In genomic region chr7:74429153-74429747, GRCh38 we compare ENCODE assay signal across 12 cellular contexts. TPM values are rescaled to one million over a fixed set of nuclear protein-coding genes. Genes with fewer than 3 reads are reported as not detected.
DNase-seq lines count a peak whose midpoint lies in the region; ATAC-seq and TF ChIP-seq lines count a peak whose summit lies in the region.
"Had no signal": no experiment of that assay in that cellular context is flagged by ENCODE, and none has a peak within 500 bp of the region (broad histone marks: within the 10 kb centered on the region; RNA-seq: fewer than 3 reads in every experiment).

No MANE protein-coding gene starts in this region.

- no peak overlapping the region for H3K4me3 Mint-ChIP-seq in activated naive CD8-positive, alpha-beta T cell treated with anti-CD3 and anti-CD28 coated beads, Interleukin-2, amount 50 U/mL, for 24 hours
- H3K4me3 Mint-ChIP-seq: activated T-cell treated with anti-CD3 and anti-CD28 coated beads, Interleukin-2, amount 50 U/mL, for 24 hours had no signal

- H4K20me1 ChIP-seq in BLaER1 treated with 17β-estradiol and CSF1 and Interleukin-3, amounts not matched to agents 10 nM and 100 nM: no peaks in the 10 kb centered on the region

- no peak overlapping the region for H3K27ac Mint-ChIP-seq in activated naive CD8-positive, alpha-beta T cell treated with anti-CD3 and anti-CD28 coated beads, Interleukin-2, amount 50 U/mL, for 24 hours
- H3K27ac Mint-ChIP-seq: activated T-cell treated with anti-CD3 and anti-CD28 coated beads, Interleukin-2, amount 50 U/mL, for 24 hours had no signal

- peak overlapping the region in 10 of 11 experiments; percentile 4 to 63 (median 36); a peak in 16 of 22 replicates for H3K4me2 ChIP-seq in BLaER1 treated with 17β-estradiol and CSF1 and Interleukin-3, amounts not matched to agents 10 nM and 100 nM

- no peaks in the 10 kb centered on the region for H3K36me3 Mint-ChIP-seq in activated naive CD8-positive, alpha-beta T cell treated with anti-CD3 and anti-CD28 coated beads, Interleukin-2, amount 50 U/mL, for 24 hours (ENCODE audit: low read depth)

- no peaks in the 10 kb centered on the region for H3K9me3 Mint-ChIP-seq in activated naive CD8-positive, alpha-beta T cell treated with anti-CD3 and anti-CD28 coated beads, Interleukin-2, amount 50 U/mL, for 24 hours
- H3K9me3 Mint-ChIP-seq: activated T-cell treated with anti-CD3 and anti-CD28 coated beads, Interleukin-2, amount 50 U/mL, for 24 hours had no signal

- no peaks in the 10 kb centered on the region for H3K27me3 ChIP-seq in BLaER1 treated with 17β-estradiol and CSF1 and Interleukin-3, amounts not matched to agents 10 nM and 100 nM
- H3K27me3 ChIP-seq in lung (ENCODE audit: control insufficient read depth, insufficient read depth): no peaks in the 10 kb centered on the region
- H3K27me3 ChIP-seq: colonic mucosa had no signal

- peak overlapping the region in 6 of 11 experiments; percentile 20 to 37 (median 28); a peak in 6 of 22 replicates for H3K27ac ChIP-seq in BLaER1 treated with 17β-estradiol and CSF1 and Interleukin-3, amounts not matched to agents 10 nM and 100 nM
- no peak overlapping the region for H3K27ac ChIP-seq in lung (ENCODE audit: low read depth in 1 of 2, low read length in 1 of 2)
- H3K27ac ChIP-seq: colonic mucosa had no signal

- no peaks in the 10 kb centered on the region for H3K9me3 ChIP-seq in BLaER1 treated with 17β-estradiol and CSF1 and Interleukin-3, amounts not matched to agents 10 nM and 100 nM (replicated peaks in 1 of 11)
- no peaks in the 10 kb centered on the region for H3K9me3 ChIP-seq in lung (ENCODE audit: control insufficient read depth in 2 of 2, insufficient read depth in 1 of 2, low read length in 1 of 2)
- H3K9me3 ChIP-seq: colonic mucosa had no signal

- H3K4me1 ChIP-seq in BLaER1 treated with 17β-estradiol and CSF1 and Interleukin-3, amounts not matched to agents 10 nM and 100 nM: peaks cover 3 to 27% (median 21%) of the 10 kb centered on the region in 10 experiments; a peak in 18 of 20 replicates
- peaks cover 0 to 4% of the 10 kb centered on the region in 2 donors for H3K4me1 ChIP-seq in lung (ENCODE audit: control insufficient read depth in 2 of 2, insufficient read depth in 2 of 2, low read length in 2 of 2)
- H3K4me1 ChIP-seq: colonic mucosa had no signal

- ATAC-seq in lung (ENCODE audit: insufficient read depth, low FRiP score): peak; percentile 19
- ATAC-seq in GM18520 (IDR thresholded peaks at IDR 0.05; ENCODE audit: unreplicated experiment): no peak
- ATAC-seq in HG03280 (IDR thresholded peaks at IDR 0.05; ENCODE audit: unreplicated experiment): no peak
- ATAC-seq in activated naive CD8-positive, alpha-beta T cell treated with anti-CD3 and anti-CD28 coated beads, Interleukin-2, amount 50 U/mL, for 24 hours: no peak
- ATAC-seq: HepG2 had no signal

- no peak overlapping the region for H3K4me3 ChIP-seq in BLaER1 treated with 17β-estradiol and CSF1 and Interleukin-3, amounts not matched to agents 10 nM and 100 nM
- H3K4me3 ChIP-seq in cardiac fibroblast (replicated peaks in 1 of 2; ENCODE audit: low read depth in 2 of 2, low read length in 2 of 2): no peak overlapping the region
- H3K4me3 ChIP-seq in lung: no peak overlapping the region
- H3K4me3 ChIP-seq: colonic mucosa had no signal

- peaks cover 2% of the 10 kb centered on the region for H3K27me3 Mint-ChIP-seq in activated naive CD8-positive, alpha-beta T cell treated with anti-CD3 and anti-CD28 coated beads, Interleukin-2, amount 50 U/mL, for 24 hours
- H3K27me3 Mint-ChIP-seq: activated T-cell treated with anti-CD3 and anti-CD28 coated beads, Interleukin-2, amount 50 U/mL, for 24 hours had no signal

- no peak for TF ChIP-seq CTCF in cardiac fibroblast (IDR thresholded peaks at IDR 0.05; ENCODE audit: low read depth, low read length)
- TF ChIP-seq CTCF in lung (IDR thresholded peaks at IDR 0.05; ENCODE audit: control extremely low read depth, extremely low read depth): no peak

- H3K36me3 ChIP-seq in BLaER1 treated with 17β-estradiol and CSF1 and Interleukin-3, amounts not matched to agents 10 nM and 100 nM: no peaks in the 10 kb centered on the region
- H3K36me3 ChIP-seq in lung (ENCODE audit: control insufficient read depth in 2 of 2, insufficient read depth in 2 of 2, low read length in 2 of 2): no peaks in the 10 kb centered on the region
- H3K36me3 ChIP-seq: colonic mucosa had no signal

- no peaks in the 10 kb centered on the region for H3K4me1 Mint-ChIP-seq in activated naive CD8-positive, alpha-beta T cell treated with anti-CD3 and anti-CD28 coated beads, Interleukin-2, amount 50 U/mL, for 24 hours

- WGBS in lung, 2 donors: 55 to 69% methylated on average over 17 of the region's 17 CpGs

- peak overlapping the region in 5 of 11 experiments; percentile 2 to 39 (median 27); a peak in 5 of 22 replicates for H3K9ac ChIP-seq in BLaER1 treated with 17β-estradiol and CSF1 and Interleukin-3, amounts not matched to agents 10 nM and 100 nM

- DNase-seq in LHCN-M2 (ENCODE audit: low read depth) (peak; percentile 75), cardiac fibroblast (ENCODE audit: low read depth in 2 of 2) (peak; percentile 66 to 80), lung (ENCODE audit: low spot score) (no peak), NCI-H1694 (lab: John Stamatoyannopoulos, UW) (no peak)
- DNase-seq in activated naive CD8-positive, alpha-beta T cell treated with anti-CD3 and anti-CD28 coated beads, Interleukin-2, amount 50 U/mL, for 24 hours: no peak
- DNase-seq: activated T-cell treated with anti-CD3 and anti-CD28 coated beads, Interleukin-2, amount 50 U/mL, for 24 hours; colonic mucosa; NCI-H69 had no signal

RNA-seq across cellular contexts. Expression of gene GTF2IRD1, which starts 24.5 kb away (rescaled TPM):
- total RNA-seq in LHCN-M2 (2014; rRNA removed) (18.1 and 19.7 TPM in 2 replicates), lung (10 to 100 TPM; 14.4 to 24.1 TPM)
- 33.0 TPM for polyA plus RNA-seq in LHCN-M2 (2012)
- 10 to 100 TPM in 1 of 2 donors, 1 to 10 TPM in 1; 9.3 to 20.0 TPM for polyA plus RNA-seq in lung

Comparison
In these comparisons a context has a peak if more than half of its experiments do, and no peak if none do; other contexts are left out.
1. H3K27ac ChIP-seq: peak in BLaER1 treated with 17β-estradiol and CSF1 and Interleukin-3, amounts not matched to agents 10 nM and 100 nM (6 of 11); none in lung (0 of 2).
2. DNase-seq: peak in LHCN-M2 (single experiment) and cardiac fibroblast (2 of 2); none in lung (single experiment), NCI-H1694 (single experiment) and activated naive CD8-positive, alpha-beta T cell treated with anti-CD3 and anti-CD28 coated beads, Interleukin-2, amount 50 U/mL, for 24 hours (single experiment).